In genomic region chr20:57178582-57179112, GRCh38 we compare ENCODE assay signal across 17 cellular contexts.
"Had no signal": no experiment of that assay in that cellular context is flagged by ENCODE, and none has a peak within 500 bp of the region (broad histone marks: within the 10 kb centered on the region; RNA-seq: fewer than 3 reads in every experiment).

No MANE protein-coding gene starts in this region.

- H3K27me3 ChIP-seq: colonic mucosa, right atrium auricular region, tibial nerve had no signal

- H3K4me3 ChIP-seq: colonic mucosa, right atrium auricular region, tibial nerve had no signal

- ATAC-seq: activated CD4-positive, alpha-beta T cell treated with anti-CD3 and anti-CD28 coated beads for 36 hours; left lobe of liver; stimulated activated naive CD8-positive, alpha-beta T cell treated with anti-CD3 and anti-CD28 coated beads, Interleukin-15, Interleukin-2, amounts not matched to agents 100 U/mL and 50 U/mL, for 24 hours; T-cell; WTC11 had no signal

- DNase-seq: activated CD4-positive, alpha-beta memory T cell treated with anti-CD3 and anti-CD28 coated beads for 36 hours; activated CD4-positive, alpha-beta T cell treated with anti-CD3 and anti-CD28 coated beads for 36 hours; activated naive CD4-positive, alpha-beta T cell; activated naive CD8-positive, alpha-beta T cell treated with anti-CD3 and anti-CD28 coated beads for 36 hours; activated T-cell treated with anti-CD3 and anti-CD28 coated beads for 4 hours; amygdala; central memory CD4-positive, alpha-beta T cell; colonic mucosa; kidney; stimulated activated naive CD8-positive, alpha-beta T cell treated with anti-CD3 and anti-CD28 coated beads, Interleukin-15, Interleukin-2, amounts not matched to agents 100 U/mL and 50 U/mL, for 24 hours; substantia nigra; T-cell had no signal

- H3K4me1 ChIP-seq: colonic mucosa, right atrium auricular region had no signal

- H3K27ac ChIP-seq: colonic mucosa, epithelial cell of prostate, right atrium auricular region had no signal

- H3K36me3 ChIP-seq: colonic mucosa, right atrium auricular region had no signal

- H3K9me3 ChIP-seq: colonic mucosa, right atrium auricular region, tibial nerve had no signal
